Comparison of ENCODE assay signal across 1 cellular context in the genomic region with DNA sequence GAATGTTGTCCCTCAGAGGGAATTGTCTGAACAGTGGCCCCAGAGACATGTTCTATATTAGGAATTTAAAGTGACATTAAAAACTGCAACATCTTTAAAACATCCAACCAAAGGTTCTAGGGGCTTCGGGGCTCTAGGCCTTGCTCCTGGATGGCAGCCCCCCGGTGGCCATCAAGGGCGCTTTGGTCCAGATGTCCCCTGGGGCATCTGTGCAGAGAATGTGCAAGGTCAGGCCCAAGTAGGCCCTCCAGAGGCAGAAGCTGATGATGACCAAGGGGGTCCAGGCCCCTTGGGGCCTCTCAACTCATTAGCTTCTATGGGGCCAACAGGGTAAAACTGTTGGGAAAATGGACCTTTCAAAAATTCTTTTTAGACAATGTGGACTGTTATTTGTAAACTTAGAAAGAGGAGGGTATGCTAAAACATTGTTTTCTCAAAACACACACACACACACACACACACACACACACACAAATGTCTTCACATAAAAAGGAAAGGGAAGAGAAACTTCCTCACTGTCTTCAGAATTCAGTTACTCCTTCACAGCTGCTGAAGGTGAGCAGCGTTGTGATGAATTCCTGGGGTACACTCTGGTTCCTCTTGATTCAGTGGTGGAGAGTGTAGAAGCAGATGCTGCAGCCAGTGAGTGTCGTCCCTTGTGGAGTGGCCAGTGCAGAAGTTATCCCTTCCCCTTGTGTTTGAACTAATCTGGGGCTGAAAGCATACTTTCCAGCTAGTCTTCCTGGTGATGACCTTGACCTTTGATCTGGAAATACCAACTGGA.
TF ChIP-seq lines count a peak whose summit lies in the region.

No MANE protein-coding gene starts in this region.

TF ChIP-seq in GM23338, 12 proteins besides CTCF, POLR2A, EP300 and RAD21 (continued from another document):
- TF ChIP-seq, protein P1, sequence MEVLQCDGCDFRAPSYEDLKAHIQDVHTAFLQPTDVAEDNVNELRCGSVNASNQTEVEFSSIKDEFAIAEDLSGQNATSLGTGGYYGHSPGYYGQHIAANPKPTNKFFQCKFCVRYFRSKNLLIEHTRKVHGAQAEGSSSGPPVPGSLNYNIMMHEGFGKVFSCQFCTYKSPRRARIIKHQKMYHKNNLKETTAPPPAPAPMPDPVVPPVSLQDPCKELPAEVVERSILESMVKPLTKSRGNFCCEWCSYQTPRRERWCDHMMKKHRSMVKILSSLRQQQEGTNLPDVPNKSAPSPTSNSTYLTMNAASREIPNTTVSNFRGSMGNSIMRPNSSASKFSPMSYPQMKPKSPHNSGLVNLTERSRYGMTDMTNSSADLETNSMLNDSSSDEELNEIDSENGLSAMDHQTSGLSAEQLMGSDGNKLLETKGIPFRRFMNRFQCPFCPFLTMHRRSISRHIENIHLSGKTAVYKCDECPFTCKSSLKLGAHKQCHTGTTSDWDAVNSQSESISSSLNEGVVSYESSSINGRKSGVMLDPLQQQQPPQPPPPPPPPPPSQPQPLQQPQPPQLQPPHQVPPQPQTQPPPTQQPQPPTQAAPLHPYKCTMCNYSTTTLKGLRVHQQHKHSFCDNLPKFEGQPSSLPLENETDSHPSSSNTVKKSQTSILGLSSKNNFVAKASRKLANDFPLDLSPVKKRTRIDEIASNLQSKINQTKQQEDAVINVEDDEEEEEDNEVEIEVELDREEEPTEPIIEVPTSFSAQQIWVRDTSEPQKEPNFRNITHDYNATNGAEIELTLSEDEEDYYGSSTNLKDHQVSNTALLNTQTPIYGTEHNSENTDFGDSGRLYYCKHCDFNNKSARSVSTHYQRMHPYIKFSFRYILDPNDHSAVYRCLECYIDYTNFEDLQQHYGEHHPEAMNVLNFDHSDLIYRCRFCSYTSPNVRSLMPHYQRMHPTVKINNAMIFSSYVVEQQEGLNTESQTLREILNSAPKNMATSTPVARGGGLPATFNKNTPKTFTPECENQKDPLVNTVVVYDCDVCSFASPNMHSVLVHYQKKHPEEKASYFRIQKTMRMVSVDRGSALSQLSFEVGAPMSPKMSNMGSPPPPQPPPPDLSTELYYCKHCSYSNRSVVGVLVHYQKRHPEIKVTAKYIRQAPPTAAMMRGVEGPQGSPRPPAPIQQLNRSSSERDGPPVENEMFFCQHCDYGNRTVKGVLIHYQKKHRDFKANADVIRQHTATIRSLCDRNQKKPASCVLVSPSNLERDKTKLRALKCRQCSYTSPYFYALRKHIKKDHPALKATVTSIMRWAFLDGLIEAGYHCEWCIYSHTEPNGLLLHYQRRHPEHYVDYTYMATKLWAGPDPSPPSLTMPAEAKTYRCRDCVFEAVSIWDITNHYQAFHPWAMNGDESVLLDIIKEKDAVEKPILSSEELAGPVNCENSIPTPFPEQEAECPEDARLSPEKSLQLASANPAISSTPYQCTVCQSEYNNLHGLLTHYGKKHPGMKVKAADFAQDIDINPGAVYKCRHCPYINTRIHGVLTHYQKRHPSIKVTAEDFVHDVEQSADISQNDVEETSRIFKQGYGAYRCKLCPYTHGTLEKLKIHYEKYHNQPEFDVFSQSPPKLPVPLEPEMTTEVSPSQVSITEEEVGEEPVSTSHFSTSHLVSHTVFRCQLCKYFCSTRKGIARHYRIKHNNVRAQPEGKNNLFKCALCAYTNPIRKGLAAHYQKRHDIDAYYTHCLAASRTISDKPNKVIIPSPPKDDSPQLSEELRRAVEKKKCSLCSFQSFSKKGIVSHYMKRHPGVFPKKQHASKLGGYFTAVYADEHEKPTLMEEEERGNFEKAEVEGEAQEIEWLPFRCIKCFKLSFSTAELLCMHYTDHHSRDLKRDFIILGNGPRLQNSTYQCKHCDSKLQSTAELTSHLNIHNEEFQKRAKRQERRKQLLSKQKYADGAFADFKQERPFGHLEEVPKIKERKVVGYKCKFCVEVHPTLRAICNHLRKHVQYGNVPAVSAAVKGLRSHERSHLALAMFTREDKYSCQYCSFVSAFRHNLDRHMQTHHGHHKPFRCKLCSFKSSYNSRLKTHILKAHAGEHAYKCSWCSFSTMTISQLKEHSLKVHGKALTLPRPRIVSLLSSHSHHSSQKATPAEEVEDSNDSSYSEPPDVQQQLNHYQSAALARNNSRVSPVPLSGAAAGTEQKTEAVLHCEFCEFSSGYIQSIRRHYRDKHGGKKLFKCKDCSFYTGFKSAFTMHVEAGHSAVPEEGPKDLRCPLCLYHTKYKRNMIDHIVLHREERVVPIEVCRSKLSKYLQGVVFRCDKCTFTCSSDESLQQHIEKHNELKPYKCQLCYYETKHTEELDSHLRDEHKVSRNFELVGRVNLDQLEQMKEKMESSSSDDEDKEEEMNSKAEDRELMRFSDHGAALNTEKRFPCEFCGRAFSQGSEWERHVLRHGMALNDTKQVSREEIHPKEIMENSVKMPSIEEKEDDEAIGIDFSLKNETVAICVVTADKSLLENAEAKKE (CRISPR knock-in tag; IDR thresholded peaks at IDR 0.05): 0 out of 2 replicates have a peak, but pooled peaks have one; percentile 28
- TF ChIP-seq, protein P2, sequence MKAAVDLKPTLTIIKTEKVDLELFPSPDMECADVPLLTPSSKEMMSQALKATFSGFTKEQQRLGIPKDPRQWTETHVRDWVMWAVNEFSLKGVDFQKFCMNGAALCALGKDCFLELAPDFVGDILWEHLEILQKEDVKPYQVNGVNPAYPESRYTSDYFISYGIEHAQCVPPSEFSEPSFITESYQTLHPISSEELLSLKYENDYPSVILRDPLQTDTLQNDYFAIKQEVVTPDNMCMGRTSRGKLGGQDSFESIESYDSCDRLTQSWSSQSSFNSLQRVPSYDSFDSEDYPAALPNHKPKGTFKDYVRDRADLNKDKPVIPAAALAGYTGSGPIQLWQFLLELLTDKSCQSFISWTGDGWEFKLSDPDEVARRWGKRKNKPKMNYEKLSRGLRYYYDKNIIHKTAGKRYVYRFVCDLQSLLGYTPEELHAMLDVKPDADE (IDR thresholded peaks at IDR 0.05): no peak
